Comparison of ENCODE assay signal across 25 cellular contexts in genomic region chr16:88411951-88412576, GRCh38. TPM values are rescaled to one million over a fixed set of nuclear protein-coding genes. Genes with fewer than 3 reads are reported as not detected.
"Had no signal": no experiment of that assay in that cellular context is flagged by ENCODE, and none has a peak within 500 bp of the region (broad histone marks: within the 10 kb centered on the region; RNA-seq: fewer than 3 reads in every experiment).

No MANE protein-coding gene starts in this region.

- ATAC-seq: gastroesophageal sphincter, lower lobe of right lung, psoas muscle had no signal

- FAIRE-seq: keratinocyte, urothelium cell line had no signal

- H3K4me1 ChIP-seq: colonic mucosa, esophagus squamous epithelium, gastroesophageal sphincter, left ventricle myocardium inferior, lower lobe of right lung, psoas muscle, right lobe of liver, thyroid gland had no signal

- H3K9me3 ChIP-seq: colonic mucosa, esophagus squamous epithelium, gastroesophageal sphincter, left ventricle myocardium inferior, lower lobe of right lung, neutrophil, psoas muscle, right lobe of liver, spleen, suprapubic skin, thyroid gland had no signal

- H3K27ac Mint-ChIP-seq: immature natural killer cell, memory B cell, type B pancreatic cell had no signal

- H3K36me3 ChIP-seq: colonic mucosa, esophagus squamous epithelium, gastroesophageal sphincter, left ventricle myocardium inferior, lower lobe of right lung, neutrophil, right lobe of liver, spleen, suprapubic skin, thyroid gland had no signal

- H3K27me3 Mint-ChIP-seq: type B pancreatic cell had no signal

- H3K27me3 ChIP-seq: colonic mucosa, neutrophil, right lobe of liver, thyroid gland had no signal

- H3K27ac ChIP-seq: colonic mucosa, esophagus squamous epithelium, gastroesophageal sphincter, left ventricle myocardium inferior, lower lobe of right lung, neutrophil, psoas muscle, right lobe of liver, spleen, suprapubic skin, thyroid gland had no signal

- H3K4me3 ChIP-seq: colonic mucosa, esophagus squamous epithelium, gastroesophageal sphincter, left ventricle myocardium inferior, lower lobe of right lung, psoas muscle, right lobe of liver, spleen, suprapubic skin, thyroid gland had no signal

- H3K36me3 Mint-ChIP-seq: immature natural killer cell, memory B cell, type B pancreatic cell had no signal

- H3K9me3 Mint-ChIP-seq: immature natural killer cell, memory B cell, nephron, type B pancreatic cell had no signal

- H3K4me3 Mint-ChIP-seq: immature natural killer cell, memory B cell, nephron, type B pancreatic cell had no signal

- DNase-seq: colonic mucosa; dermis blood vessel endothelial cell; esophagus squamous epithelium; foreskin fibroblast; immature natural killer cell; left ventricle myocardium inferior; lower lobe of right lung; midbrain; psoas muscle; retina; right lobe of liver; spleen; stimulated activated CD4-positive, alpha-beta T cell treated with anti-CD3 and anti-CD28 coated beads, Interleukin-15, amount 100 ng/mL, for 24 hours; stimulated activated CD4-positive, alpha-beta T cell treated with anti-CD3 and anti-CD28 coated beads, Interleukin-2, amount 100 ng/mL, for 24 hours; stimulated activated CD4-positive, alpha-beta T cell treated with anti-CD3 and anti-CD28 coated beads, Interleukin-4, amount 100 ng/mL, for 4 hours; stimulated activated naive CD4-positive, alpha-beta T cell; thyroid gland had no signal

RNA-seq across cellular contexts. Expression of gene ZNF469, which starts 29.3 kb away (rescaled TPM):
- polyA plus RNA-seq: keratinocyte had no signal
